10 cellular contexts compared by ENCODE assay signal in the genomic region with DNA sequence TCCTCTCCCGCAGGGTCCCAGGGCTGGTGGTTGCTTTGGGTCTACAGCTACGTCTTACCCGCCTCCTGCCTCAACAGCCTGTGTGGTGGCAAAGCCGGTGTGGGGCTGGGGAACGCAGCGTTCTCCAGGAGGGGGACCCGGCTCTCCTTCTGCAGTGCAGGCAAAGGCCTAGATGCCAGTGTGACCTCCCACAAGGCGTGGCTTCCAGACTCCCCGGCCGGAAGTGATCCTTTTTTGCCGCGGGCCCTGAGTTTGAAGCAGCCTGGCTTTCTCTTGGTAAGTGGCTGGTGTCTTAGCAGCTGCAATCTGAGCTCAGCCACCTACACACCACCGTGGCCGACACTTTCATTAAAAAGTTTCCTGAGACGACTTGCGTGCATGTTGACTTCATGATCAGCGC. TPM values are rescaled to one million over a fixed set of nuclear protein-coding genes. Genes with fewer than 3 reads are reported as not detected.
DNase-seq lines count a peak whose midpoint lies in the region; TF ChIP-seq lines count a peak whose summit lies in the region.
"Not testable (repeated sequence)": the region's sequence is repeated elsewhere in the genome, so short reads cannot be mapped to it uniquely, and the experiment has no call there.
"Had no signal": no experiment of that assay in that cellular context is flagged by ENCODE, and none has a peak within 500 bp of the region (broad histone marks: within the 10 kb centered on the region; RNA-seq: fewer than 3 reads in every experiment).

No MANE protein-coding gene starts in this region.

- H3K79me1 ChIP-seq in mesendoderm (ENCODE audit: low read length): not testable (repeated sequence)

- H3K9me2 ChIP-seq in OCI-LY1 (ENCODE audit: low read depth, low read length): not testable (repeated sequence)

- H4K8ac ChIP-seq in mesendoderm (ENCODE audit: low read depth, low read length): not testable (repeated sequence)

- not testable (repeated sequence) for TF ChIP-seq CTCF in OCI-LY1 (IDR thresholded peaks at IDR 0.05; ENCODE audit: low read length)

- not testable (repeated sequence) for H3K36me3 ChIP-seq in OCI-LY1 (ENCODE audit: insufficient read depth, low read length); mesendoderm (ENCODE audit: control insufficient read depth, insufficient read depth, low read length)

- DNase-seq in EH (ENCODE audit: low read depth) (peak; percentile 11), NCI-H146 (lab: John Stamatoyannopoulos, UW) (peak; percentile 23), NCI-H2171 treated with DMSO at 0.1 percent for 48 hours (lab: John Stamatoyannopoulos, UW) (peak; percentile 50), ecto neural progenitor cell (ENCODE audit: low spot score) (peak; percentile 42), mesendoderm (peak; percentile 6)

- not testable (repeated sequence) for H3K27me3 ChIP-seq in OCI-LY1 (ENCODE audit: insufficient read depth, low read length); mesendoderm (ENCODE audit: insufficient read depth, low read length, poor library complexity)

- H3K79me2 ChIP-seq in OCI-LY1 (ENCODE audit: insufficient read depth, low read length); mesendoderm (ENCODE audit: control insufficient read depth, insufficient read depth, low read length): not testable (repeated sequence)

- H3K27ac ChIP-seq in OCI-LY1 (ENCODE audit: low read depth, low read length, poor library complexity, severe bottlenecking): peak overlapping the region; percentile 28
- not testable (repeated sequence) for H3K27ac ChIP-seq in mesendoderm (ENCODE audit: low read depth, low read length)

- H2AK5ac ChIP-seq in mesendoderm (ENCODE audit: low read length): not testable (repeated sequence)

- no CpG with 5 or more reads among the region's 17 CpGs for WGBS in mesendoderm (ENCODE audit: extremely low coverage, insufficient coverage, low lambda C conversion rate)

- not testable (repeated sequence) for H3K4me2 ChIP-seq in OCI-LY1 (ENCODE audit: low read length); mesendoderm (ENCODE audit: low read length)

- not testable (repeated sequence) for H2BK5ac ChIP-seq in mesendoderm (ENCODE audit: low read length)

- H3K4ac ChIP-seq in mesendoderm (ENCODE audit: low read depth, low read length): not testable (repeated sequence)

- H3F3A ChIP-seq in OCI-LY1 (ENCODE audit: insufficient read depth, low read length): not testable (repeated sequence)

- not testable (repeated sequence) for H2BK120ac ChIP-seq in mesendoderm (ENCODE audit: low read depth, low read length)

- not testable (repeated sequence) for H3K9ac ChIP-seq in OCI-LY1 (ENCODE audit: low read length); mesendoderm (ENCODE audit: low read length)

- H3K56ac ChIP-seq in mesendoderm (ENCODE audit: low read length): not testable (repeated sequence)

- not testable (repeated sequence) for H3K18ac ChIP-seq in mesendoderm (ENCODE audit: low read length)

- not testable (repeated sequence) for H3K9me3 ChIP-seq in OCI-LY1 (ENCODE audit: low read length)

- H2BK15ac ChIP-seq in mesendoderm (replicated peaks; ENCODE audit: low read depth): not testable (repeated sequence)

- H4K20me1 ChIP-seq in OCI-LY1 (ENCODE audit: insufficient read depth, low read length): not testable (repeated sequence)

- H3K23ac ChIP-seq in mesendoderm (ENCODE audit: low read length): not testable (repeated sequence)

- H2AFZ ChIP-seq in OCI-LY1 (ENCODE audit: low read length): not testable (repeated sequence)

- not testable (repeated sequence) for H3K4me3 ChIP-seq in OCI-LY1 (ENCODE audit: low read depth, low read length, poor library complexity, severe bottlenecking); mesendoderm (ENCODE audit: low read length)

- not testable (repeated sequence) for H4K5ac ChIP-seq in mesendoderm (ENCODE audit: low read length)

- H3K4me1 ChIP-seq in OCI-LY1 (ENCODE audit: insufficient read depth, low read length, severe bottlenecking): peaks cover 12% of the 10 kb centered on the region
- H3K4me1 ChIP-seq in mesendoderm (ENCODE audit: control insufficient read depth, low read depth, low read length): not testable (repeated sequence)

RNA-seq across cellular contexts. Expression of gene GGTLC2, which starts 6.1 kb away (rescaled TPM):
- polyA plus RNA-seq in mesendoderm (2013, experiment 1 of 2): not detected
- polyA plus RNA-seq in mesendoderm (2013, experiment 2 of 2): not detected
- polyA plus RNA-seq: A549; BJ; CD4-positive, alpha-beta memory T cell; GM23338 had no signal
